1 cellular context compared by ENCODE assay signal in genomic region chr2:233854241-233854981, GRCh38.
TF ChIP-seq lines count a peak whose summit lies in the region.

HJURP (minus strand) TSS chr2:233854535; CDS start chr2:233854500, 35 bp downstream.

TF ChIP-seq in K562, 482 proteins besides CTCF, POLR2A, EP300 and RAD21 (continued from another document and continues in another):
- no peak for TF ChIP-seq ZFP1 (CRISPR knock-in tag; IDR thresholded peaks at IDR 0.05)
- no peak for TF ChIP-seq MEIS2 (IDR thresholded peaks at IDR 0.05; ENCODE audit: partially characterized antibody)
- peak; percentile 43; the same call in 1 of the 2 replicates for TF ChIP-seq TOE1 (IDR thresholded peaks at IDR 0.05; ENCODE audit: borderline replicate concordance)
- no peak for TF ChIP-seq TOE1 (CRISPR knock-in tag; IDR thresholded peaks at IDR 0.05; ENCODE audit: borderline replicate concordance, low read depth)
- no peak for TF ChIP-seq RBM17 (IDR thresholded peaks at IDR 0.05; ENCODE audit: borderline replicate concordance, low read depth, low read length)
- no peak for TF ChIP-seq MCM7 (IDR thresholded peaks at IDR 0.05)
- no peak for TF ChIP-seq ZBTB8A (IDR thresholded peaks at IDR 0.05; ENCODE audit: partially characterized antibody)
- no peak for TF ChIP-seq PREB (CRISPR knock-in tag; IDR thresholded peaks at IDR 0.05)
- peak; percentile 85 for TF ChIP-seq TCF3 (CRISPR knock-in tag; IDR thresholded peaks at IDR 0.05)
- no peak for TF ChIP-seq BACH1 (tag; IDR thresholded peaks at IDR 0.05)
- no peak for TF ChIP-seq ELF2 (CRISPR knock-in tag; IDR thresholded peaks at IDR 0.05)
- TF ChIP-seq ZNF41 (CRISPR knock-in tag; conservative IDR thresholded peaks at IDR 0.05): no peak
- TF ChIP-seq RBM25 (IDR thresholded peaks at IDR 0.05; ENCODE audit: low read depth, low read length, severe bottlenecking): no peak
- TF ChIP-seq HOMEZ (CRISPR knock-in tag; IDR thresholded peaks at IDR 0.05): no peak
- TF ChIP-seq PHF21A (IDR thresholded peaks at IDR 0.05; ENCODE audit: borderline replicate concordance, low read depth): no peak
- no peak for TF ChIP-seq THAP7 (CRISPR knock-in tag; IDR thresholded peaks at IDR 0.05)
- TF ChIP-seq ZNF274 (IDR thresholded peaks at IDR 0.05; ENCODE audit: borderline replicate concordance, low read depth, low read length): no peak
- TF ChIP-seq POLR2AphosphoS5 (IDR thresholded peaks at IDR 0.05; ENCODE audit: control insufficient read depth, insufficient read depth, low read depth, low read length): peak; percentile 78
- TF ChIP-seq CUX1 (CRISPR knock-in tag; IDR thresholded peaks at IDR 0.05): no peak
- no peak for TF ChIP-seq HBP1 (CRISPR knock-in tag; IDR thresholded peaks at IDR 0.05)
- TF ChIP-seq EGR1 (conservative IDR thresholded peaks at IDR 0.05): no peak
- peak; percentile 44; the same call in 1 of the 2 replicates for TF ChIP-seq MAX (CRISPR knock-in tag; IDR thresholded peaks at IDR 0.05)
- TF ChIP-seq HDAC8 (tag; IDR thresholded peaks at IDR 0.05): no peak
- no peak for TF ChIP-seq ZC3H8 (IDR thresholded peaks at IDR 0.05)
- peak; percentile 74 for TF ChIP-seq GABPB1 (CRISPR knock-in tag; IDR thresholded peaks at IDR 0.05)
- no peak for TF ChIP-seq ETS2 (tag; IDR thresholded peaks at IDR 0.05; ENCODE audit: borderline replicate concordance, poor library complexity, severe bottlenecking)
- TF ChIP-seq PCBP2 (IDR thresholded peaks at IDR 0.05; ENCODE audit: low read depth, low read length, poor library complexity, severe bottlenecking): no peak
- TF ChIP-seq ZNF175 (CRISPR knock-in tag; IDR thresholded peaks at IDR 0.05; ENCODE audit: low read depth): peak; percentile 41; the same call in 1 of the 2 replicates
- TF ChIP-seq HIVEP1 (CRISPR knock-in tag; IDR thresholded peaks at IDR 0.05): no peak
- TF ChIP-seq MTA3 (IDR thresholded peaks at IDR 0.05; ENCODE audit: borderline replicate concordance): 0 out of 2 replicates have a peak, but pooled peaks have one; percentile 59
- peak; percentile 74 for TF ChIP-seq HNRNPLL (IDR thresholded peaks at IDR 0.05; ENCODE audit: low read depth, low read length, poor library complexity, severe bottlenecking)
- TF ChIP-seq E4F1 (CRISPR knock-in tag; IDR thresholded peaks at IDR 0.05; ENCODE audit: borderline replicate concordance): no peak
- no peak for TF ChIP-seq GTF2B (IDR thresholded peaks at IDR 0.05; ENCODE audit: extremely low read depth, insufficient read length)
- no peak for TF ChIP-seq TFAM (CRISPR knock-in tag; conservative IDR thresholded peaks at IDR 0.05)
- no peak for TF ChIP-seq ZBTB12 (CRISPR knock-in tag; IDR thresholded peaks at IDR 0.05)
- TF ChIP-seq CHD1 (IDR thresholded peaks at IDR 0.05; ENCODE audit: low read length): no peak
- no peak for TF ChIP-seq ZNF316 (IDR thresholded peaks at IDR 0.05)
- no peak for TF ChIP-seq ZNF174 (CRISPR knock-in tag; IDR thresholded peaks at IDR 0.05)
- TF ChIP-seq USF1 (CRISPR knock-in tag; IDR thresholded peaks at IDR 0.05): no peak
- no peak for TF ChIP-seq ZNF133 (CRISPR knock-in tag; IDR thresholded peaks at IDR 0.05)
- TF ChIP-seq ZNF354B (CRISPR knock-in tag; IDR thresholded peaks at IDR 0.05): no peak
- peak in 1 of 2 experiments; percentile 78; a peak in 3 of 4 replicates for TF ChIP-seq MNT (conservative IDR thresholded peaks at IDR 0.05)
- peak; percentile 72; the same call in 1 of the 2 replicates for TF ChIP-seq CREB1 (IDR thresholded peaks at IDR 0.05)
- TF ChIP-seq CREB1 (CRISPR knock-in tag; IDR thresholded peaks at IDR 0.05): peak; percentile 59; the same call in 1 of the 2 replicates
- TF ChIP-seq NKRF (IDR thresholded peaks at IDR 0.05; ENCODE audit: borderline replicate concordance): peak; percentile 89
- peak; percentile 72 for TF ChIP-seq NCOR1 (IDR thresholded peaks at IDR 0.05)
